In genomic region chr2:106304612-106305184, GRCh38 we compare ENCODE assay signal across 23 cellular contexts.
"Had no signal": no experiment of that assay in that cellular context is flagged by ENCODE, and none has a peak within 500 bp of the region (broad histone marks: within the 10 kb centered on the region; RNA-seq: fewer than 3 reads in every experiment).

No MANE protein-coding gene starts in this region.

- DNase-seq: IMR-90, Karpas-422, KG1, MG63, NCI-H1092, NCI-H1105 treated with DMSO at 0.1 percent for 48 hours, NCI-H1436, NCI-H187, NCI-H2029, NCI-H2081 treated with DMSO at 0.1 percent for 48 hours, NCI-H2171, NCI-H226, NCI-H446, NCI-H510A, NCI-H524 treated with DMSO at 0.1 percent for 48 hours, NCI-H69, NCI-H774, Right ventricle myocardium superior, RPMI8226, SIG-M5 had no signal

- H3K4me1 ChIP-seq: SJSA1 had no signal

- H3K4me3 ChIP-seq: MG63, SJSA1, SK-N-MC had no signal

- H3K36me3 ChIP-seq: MG63, SJSA1 had no signal

- H3K27ac ChIP-seq: SJSA1, SK-N-MC had no signal

- H3K27me3 ChIP-seq: MG63, SJSA1 had no signal

- H3K9me3 ChIP-seq: MG63, SJSA1 had no signal

- FAIRE-seq: RCC 7860 had no signal
